ENCODE assay signal across 7 cellular contexts in the genomic region with DNA sequence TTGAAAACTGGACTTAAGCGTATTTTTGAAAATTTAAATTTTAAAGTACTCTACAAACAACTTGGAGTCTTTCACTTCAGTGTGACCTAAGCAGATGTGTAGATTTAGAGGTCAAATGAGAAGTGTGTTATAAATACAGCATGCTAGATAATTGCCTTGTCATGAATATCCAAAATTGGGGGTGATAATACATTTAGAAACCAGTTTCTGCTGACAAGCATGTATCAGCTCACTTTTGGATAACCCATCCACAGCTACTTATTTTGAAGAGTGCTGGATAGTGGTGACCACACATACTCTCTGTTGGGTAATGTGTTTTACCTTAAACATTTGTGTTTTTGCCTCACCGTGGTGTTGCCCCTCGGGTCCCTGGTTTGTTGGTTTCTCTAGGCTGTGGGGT.
"Had no signal": no experiment of that assay in that cellular context is flagged by ENCODE, and none has a peak within 500 bp of the region (broad histone marks: within the 10 kb centered on the region; RNA-seq: fewer than 3 reads in every experiment).

No MANE protein-coding gene starts in this region.

- FAIRE-seq: H1, H54, HTR-8/SVneo had no signal

- H3K4me3 Mint-ChIP-seq: GM23338, H9 had no signal

- H3K27ac Mint-ChIP-seq: GM23338, H9 had no signal

- H3K4me2 ChIP-seq: GM23338 had no signal

- ATAC-seq: GM23338 had no signal

- H2AFZ ChIP-seq: GM23338 had no signal

- H3K9me3 Mint-ChIP-seq: GM23338, H9 had no signal

- DNase-seq: H9, HCEC 1CT, IMR-90 had no signal

- H3K4me3 ChIP-seq: GM23338 had no signal
